In the genomic region with DNA sequence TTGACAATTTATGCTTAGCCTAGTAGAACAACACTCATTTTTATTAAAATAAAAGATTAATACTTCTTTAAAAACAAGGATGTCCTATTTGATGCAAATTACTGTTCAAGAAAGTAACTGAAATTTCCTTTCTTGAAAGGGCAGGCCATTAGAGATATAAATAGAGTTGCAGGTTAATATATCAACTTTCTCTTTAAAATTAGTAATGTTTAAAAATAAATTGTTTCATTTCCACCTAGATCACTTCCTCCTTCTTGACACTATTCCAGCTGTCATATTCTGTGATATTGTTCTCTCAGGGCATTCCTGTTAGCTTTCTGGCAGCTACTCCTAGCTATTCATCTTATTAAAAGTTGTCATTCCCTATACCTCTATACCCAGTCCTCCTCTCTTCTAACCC, we compare ENCODE assay signal across 18 cellular contexts.
A peak's percentile ranks its signal among the peaks of the same experiment; 100 is the strongest.
DNase-seq lines count a peak whose midpoint lies in the region; ATAC-seq, FAIRE-seq and TF ChIP-seq lines count a peak whose summit lies in the region.
"Had no signal": no experiment of that assay in that cellular context is flagged by ENCODE, and none has a peak within 500 bp of the region (broad histone marks: within the 10 kb centered on the region; RNA-seq: fewer than 3 reads in every experiment).

No MANE protein-coding gene starts in this region.

- TF ChIP-seq CTCF in MCF 10A (IDR thresholded peaks at IDR 0.05; ENCODE audit: unreplicated experiment), result no peak

- no peaks in the 10 kb centered on the region for H3K36me3 Mint-ChIP-seq in MCF 10A (ENCODE audit: insufficient read depth, unreplicated experiment)
- H3K36me3 Mint-ChIP-seq: CD4-positive, alpha-beta memory T cell; natural killer cell treated with Interleukin-12 subunit alpha and Interleukin-12 subunit beta and Interleukin-15 and Interleukin-18, amount 100 ng/mL, for 72 hours had no signal

- H3K27me3 Mint-ChIP-seq in MCF 10A (ENCODE audit: insufficient read depth, unreplicated experiment), result no peaks in the 10 kb centered on the region
- H3K27me3 Mint-ChIP-seq: natural killer cell treated with Interleukin-12 subunit alpha and Interleukin-12 subunit beta and Interleukin-15 and Interleukin-18, amount 100 ng/mL, for 72 hours had no signal

- intact Hi-C loops in MCF 10A (cut with micrococcal nuclease), result loop anchor here (1.0 kb wide), 1 partner anchor 352 kb away; no protein-coding TSS in a partner anchor

- peaks cover 5% of the 10 kb centered on the region for H3K4me1 Mint-ChIP-seq in MCF 10A (ENCODE audit: insufficient read depth, unreplicated experiment)
- H3K4me1 Mint-ChIP-seq: CD4-positive, alpha-beta memory T cell had no signal

- DNase-seq in frontal cortex (ENCODE audit: low spot score in 2 of 2), result no peak
- DNase-seq in MCF 10A (ENCODE audit: unreplicated experiment), result no peak
- no peak for DNase-seq in NCI-H345 (lab: John Stamatoyannopoulos, UW)
- DNase-seq in NCI-H510A (lab: John Stamatoyannopoulos, UW), result no peak
- DNase-seq: activated CD4-positive, alpha-beta T cell treated with anti-CD3 and anti-CD28 coated beads, Interleukin-2, amount 50 U/mL, for 4 hours; activated gamma-delta T cell; caudate nucleus; CD4-positive, alpha-beta memory T cell; HFFc6; pancreas; PC-9; testis had no signal

- H3K9me3 Mint-ChIP-seq in MCF 10A (ENCODE audit: unreplicated experiment), result no peaks in the 10 kb centered on the region
- H3K9me3 Mint-ChIP-seq: HFFc6; natural killer cell treated with Interleukin-12 subunit alpha and Interleukin-12 subunit beta and Interleukin-15 and Interleukin-18, amount 100 ng/mL, for 72 hours; T-helper 1 cell treated with Interleukin-12 subunit alpha and Interleukin-12 subunit beta and Interleukin-4 antibody, amounts not matched to agents 30 μg/mL and 1 μg/mL, for 36 hours had no signal

- POLR2A ChIA-PET in MCF 10A (lab: Yijun Ruan, JAX), result interaction anchor here (0.6 kb wide), 1 partner anchor 123 kb away, joined by 3 read pairs; no protein-coding TSS in a partner anchor

- CTCF ChIA-PET in MCF 10A (lab: Yijun Ruan, JAX), result interaction anchor here (0.7 to 4.1 kb wide), 6 partner anchors 15 to 354 kb away, joined by 3 to 30 read pairs (median 3); no protein-coding TSS in a partner anchor

- peak; percentile 33 for FAIRE-seq in frontal cortex (lab: Jason Lieb, UNC)
- FAIRE-seq: pancreas had no signal

- H3K27ac Mint-ChIP-seq in MCF 10A (ENCODE audit: low read depth, unreplicated experiment), result no peak overlapping the region
- H3K27ac Mint-ChIP-seq: CD4-positive, alpha-beta memory T cell; HFFc6; natural killer cell treated with Interleukin-12 subunit alpha and Interleukin-12 subunit beta and Interleukin-15 and Interleukin-18, amount 100 ng/mL, for 72 hours; T-helper 1 cell treated with Interleukin-12 subunit alpha and Interleukin-12 subunit beta and Interleukin-4 antibody, amounts not matched to agents 30 μg/mL and 1 μg/mL, for 36 hours had no signal

- no peak overlapping the region for H3K4me3 Mint-ChIP-seq in MCF 10A (ENCODE audit: unreplicated experiment)
- H3K4me3 Mint-ChIP-seq: CD4-positive, alpha-beta memory T cell; HFFc6; natural killer cell treated with Interleukin-12 subunit alpha and Interleukin-12 subunit beta and Interleukin-15 and Interleukin-18, amount 100 ng/mL, for 72 hours; T-helper 1 cell treated with Interleukin-12 subunit alpha and Interleukin-12 subunit beta and Interleukin-4 antibody, amounts not matched to agents 30 μg/mL and 1 μg/mL, for 36 hours had no signal

- no TSS peak for BruUV-seq in MCF 10A (replicated peaks; lab: Mats Ljungman, UMichigan)

- ATAC-seq in GM19043 (IDR thresholded peaks at IDR 0.05; ENCODE audit: low read depth, unreplicated experiment) (peak; percentile 80), HG02678 (IDR thresholded peaks at IDR 0.05; ENCODE audit: unreplicated experiment) (peak; percentile 63), HG03175 (IDR thresholded peaks at IDR 0.05; ENCODE audit: unreplicated experiment) (peak; percentile 82)
- ATAC-seq: natural killer cell treated with Interleukin-12 subunit alpha and Interleukin-12 subunit beta and Interleukin-15 and Interleukin-18, amount 100 ng/mL, for 72 hours; pancreas; sciatic nerve had no signal
